Comparison of ENCODE assay signal across 31 cellular contexts in the genomic region with DNA sequence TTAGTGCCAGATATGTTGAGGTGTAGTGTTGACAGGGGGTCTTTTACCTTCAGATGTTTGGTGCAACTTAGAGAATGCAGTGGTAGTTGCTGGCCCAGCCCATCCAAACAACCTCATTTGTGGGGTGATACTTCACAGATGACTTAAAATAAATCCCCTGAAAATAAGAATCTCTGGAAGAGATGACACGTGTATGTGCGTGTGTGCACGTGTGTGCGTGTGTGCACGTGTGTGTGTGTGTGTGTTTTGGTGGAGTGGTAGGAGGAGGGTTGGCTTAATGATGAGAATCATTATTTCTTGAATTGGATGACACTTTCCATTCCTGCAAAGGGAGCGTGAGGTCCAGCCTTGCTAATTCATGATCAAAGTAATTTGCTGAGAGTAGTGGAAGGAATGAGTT.
"Had no signal": no experiment of that assay in that cellular context is flagged by ENCODE, and none has a peak within 500 bp of the region (broad histone marks: within the 10 kb centered on the region; RNA-seq: fewer than 3 reads in every experiment).

No MANE protein-coding gene starts in this region.

- FAIRE-seq: urothelium cell line had no signal

- H2AFZ ChIP-seq: neural progenitor cell, parathyroid adenoma had no signal

- ATAC-seq: naive thymus-derived CD8-positive, alpha-beta T cell; natural killer cell treated with Interleukin-12 subunit alpha and Interleukin-12 subunit beta and Interleukin-15 and Interleukin-18, amount 100 ng/mL, for 72 hours; psoas muscle; right cardiac atrium; sciatic nerve; stimulated activated memory B cell treated with anti-CD40 and anti-IgM and Interleukin-4, amounts not matched to agents 10 μg/mL and 1 μg/mL and 100 μg/mL, for 72 hours; stimulated activated naive CD8-positive, alpha-beta T cell treated with anti-CD3 and anti-CD28 coated beads, Interleukin-15, amount 100 ng/mL, for 72 hours; stimulated activated naive CD8-positive, alpha-beta T cell treated with anti-CD3 and anti-CD28 coated beads, Interleukin-15, Interleukin-2, amounts not matched to agents 100 U/mL and 50 U/mL, for 24 hours had no signal

- H3K4me3 Mint-ChIP-seq: natural killer cell treated with Interleukin-12 subunit alpha and Interleukin-12 subunit beta and Interleukin-15 and Interleukin-18, amount 100 ng/mL, for 72 hours; neural progenitor cell; stimulated activated memory B cell treated with anti-CD40 and anti-IgM and Interleukin-4, amounts not matched to agents 10 μg/mL and 1 μg/mL and 100 μg/mL, for 72 hours; stimulated activated naive CD8-positive, alpha-beta T cell treated with anti-CD3 and anti-CD28 coated beads, Interleukin-15, amount 100 ng/mL, for 72 hours had no signal

- H3K27me3 ChIP-seq: neural progenitor cell, ovary, spleen, suprapubic skin, testis, tibial artery, transverse colon, upper lobe of left lung, vagina had no signal

- H3K4me2 ChIP-seq: neural progenitor cell, smooth muscle cell had no signal

- H3K4me1 ChIP-seq: neural progenitor cell, psoas muscle, spleen, suprapubic skin, testis, tibial artery, transverse colon, upper lobe of left lung, vagina had no signal

- H3K4me3 ChIP-seq: neural progenitor cell, ovary, psoas muscle, skin epidermis, smooth muscle cell, spleen, suprapubic skin, testis, tibial artery, transverse colon, upper lobe of left lung, vagina had no signal

- H3K27ac ChIP-seq: neural progenitor cell, ovary, parathyroid adenoma, psoas muscle, skin epidermis, spleen, suprapubic skin, testis, tibial artery, transverse colon, upper lobe of left lung, vagina had no signal

- H3K27ac Mint-ChIP-seq: naive thymus-derived CD8-positive, alpha-beta T cell; neural progenitor cell; progenitor cell of endocrine pancreas; stimulated activated memory B cell treated with anti-CD40 and anti-IgM and Interleukin-4, amounts not matched to agents 10 μg/mL and 1 μg/mL and 100 μg/mL, for 72 hours had no signal

- DNase-seq: naive thymus-derived CD8-positive, alpha-beta T cell; occipital lobe; ovary; posterior cingulate gyrus; psoas muscle; right cardiac atrium; spleen; stimulated activated CD4-positive, alpha-beta T cell treated with anti-CD3 and anti-CD28 coated beads, Interleukin-12 subunit alpha, Interleukin-12 subunit beta, amount 100 ng/mL, for 4 hours; stimulated activated CD4-positive, alpha-beta T cell treated with anti-CD3 and anti-CD28 coated beads, Interleukin-1b, Interleukin-23, amount 100 ng/mL, for 48 hours; stimulated activated CD4-positive, alpha-beta T cell treated with anti-CD3 and anti-CD28 coated beads, Interleukin-4, amount 100 ng/mL, for 1 hour; stimulated activated CD4-positive, alpha-beta T cell treated with anti-CD3 and anti-CD28 coated beads, Interleukin-4, amount 100 ng/mL, for 4 hours; stimulated activated CD8-positive, alpha-beta memory T cell treated with anti-CD3 and anti-CD28 coated beads, Interleukin-4, amount 100 ng/mL, for 48 hours; stimulated activated naive CD4-positive, alpha-beta T cell; stimulated activated naive CD8-positive, alpha-beta T cell treated with anti-CD3 and anti-CD28 coated beads, Interleukin-15, amount 100 ng/mL, for 72 hours; stimulated activated naive CD8-positive, alpha-beta T cell treated with anti-CD3 and anti-CD28 coated beads, Interleukin-15, Interleukin-2, amounts not matched to agents 100 U/mL and 50 U/mL, for 24 hours; substantia nigra; testis; tibial artery; transverse colon; upper lobe of left lung had no signal

- H3K9me3 ChIP-seq: testis had no signal

- H3K4me1 Mint-ChIP-seq: naive thymus-derived CD8-positive, alpha-beta T cell; neural progenitor cell; stimulated activated memory B cell treated with anti-CD40 and anti-IgM and Interleukin-4, amounts not matched to agents 10 μg/mL and 1 μg/mL and 100 μg/mL, for 72 hours; stimulated activated naive CD8-positive, alpha-beta T cell treated with anti-CD3 and anti-CD28 coated beads, Interleukin-15, amount 100 ng/mL, for 72 hours had no signal

- H3K27me3 Mint-ChIP-seq: naive thymus-derived CD8-positive, alpha-beta T cell; natural killer cell treated with Interleukin-12 subunit alpha and Interleukin-12 subunit beta and Interleukin-15 and Interleukin-18, amount 100 ng/mL, for 72 hours; progenitor cell of endocrine pancreas; stimulated activated memory B cell treated with anti-CD40 and anti-IgM and Interleukin-4, amounts not matched to agents 10 μg/mL and 1 μg/mL and 100 μg/mL, for 72 hours; stimulated activated naive CD8-positive, alpha-beta T cell treated with anti-CD3 and anti-CD28 coated beads, Interleukin-15, amount 100 ng/mL, for 72 hours had no signal

- H3K36me3 ChIP-seq: ovary had no signal

- H3K9ac ChIP-seq: neural progenitor cell, parathyroid adenoma had no signal
